ENCODE assay signal across 3 cellular contexts in the genomic region with DNA sequence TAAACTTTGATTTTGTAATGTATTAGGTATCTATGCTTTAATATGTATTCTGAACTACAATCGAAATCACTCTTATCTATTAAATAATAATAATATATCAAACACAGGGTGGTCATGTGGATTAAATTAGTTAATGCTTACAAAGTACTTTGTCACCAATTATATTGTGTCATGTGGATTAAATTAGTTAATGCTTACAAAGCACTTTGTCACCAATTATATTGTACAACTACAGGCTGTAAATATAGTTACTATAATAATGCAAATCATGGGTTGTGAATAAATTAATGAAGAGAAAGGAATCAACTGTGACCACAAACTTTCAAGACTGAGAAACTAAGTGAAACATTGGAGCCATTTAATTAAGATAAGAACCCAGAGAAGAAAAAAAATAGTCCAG.
TF ChIP-seq lines count a peak whose summit lies in the region.

No MANE protein-coding gene starts in this region.

TF ChIP-seq in HepG2, 621 proteins besides CTCF, POLR2A, EP300 and RAD21:
- TF ChIP-seq MAFF (IDR thresholded peaks at IDR 0.05; ENCODE audit: low read depth, low read length) (peak; percentile 28; the same call in 1 of the 2 replicates), NR2C2 (CRISPR knock-in tag; IDR thresholded peaks at IDR 0.05; ENCODE audit: borderline replicate concordance) (no peak), ZNF337 (CRISPR knock-in tag; IDR thresholded peaks at IDR 0.05; ENCODE audit: borderline replicate concordance, low read depth) (no peak), MAFK (conservative IDR thresholded peaks at IDR 0.05 in 1 of 2, IDR thresholded peaks at IDR 0.05 in 1 of 2; ENCODE audit: low read length in 2 of 2) (peak; percentile 54 to 66; a peak in 3 of 4 replicates), ZNF564 (CRISPR knock-in tag; IDR thresholded peaks at IDR 0.05) (no peak), ZKSCAN1 (IDR thresholded peaks at IDR 0.05; ENCODE audit: low read length) (no peak)

TF ChIP-seq in IMR-90, 13 proteins besides CTCF, POLR2A, EP300 and RAD21:
- peak; percentile 34; the same call in 1 of the 2 replicates for TF ChIP-seq MAFK (IDR thresholded peaks at IDR 0.05; ENCODE audit: low read depth, low read length)
- TF ChIP-seq, protein P1, sequence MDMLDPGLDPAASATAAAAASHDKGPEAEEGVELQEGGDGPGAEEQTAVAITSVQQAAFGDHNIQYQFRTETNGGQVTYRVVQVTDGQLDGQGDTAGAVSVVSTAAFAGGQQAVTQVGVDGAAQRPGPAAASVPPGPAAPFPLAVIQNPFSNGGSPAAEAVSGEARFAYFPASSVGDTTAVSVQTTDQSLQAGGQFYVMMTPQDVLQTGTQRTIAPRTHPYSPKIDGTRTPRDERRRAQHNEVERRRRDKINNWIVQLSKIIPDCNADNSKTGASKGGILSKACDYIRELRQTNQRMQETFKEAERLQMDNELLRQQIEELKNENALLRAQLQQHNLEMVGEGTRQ (IDR thresholded peaks at IDR 0.05; ENCODE audit: low read depth, low read length): no peak

TF ChIP-seq in WTC11, 78 proteins besides CTCF, POLR2A, EP300 and RAD21 (continued from another document):
- no peak for TF ChIP-seq NR1H2 (CRISPR knock-in tag; IDR thresholded peaks at IDR 0.05)
- TF ChIP-seq, protein P2, sequence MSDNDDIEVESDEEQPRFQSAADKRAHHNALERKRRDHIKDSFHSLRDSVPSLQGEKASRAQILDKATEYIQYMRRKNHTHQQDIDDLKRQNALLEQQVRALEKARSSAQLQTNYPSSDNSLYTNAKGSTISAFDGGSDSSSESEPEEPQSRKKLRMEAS (CRISPR knock-in tag; IDR thresholded peaks at IDR 0.05): no peak
- TF ChIP-seq AFF4 (CRISPR knock-in tag; IDR thresholded peaks at IDR 0.05; ENCODE audit: borderline replicate concordance): no peak
